ENCODE assay signal across 9 cellular contexts in the genomic region with DNA sequence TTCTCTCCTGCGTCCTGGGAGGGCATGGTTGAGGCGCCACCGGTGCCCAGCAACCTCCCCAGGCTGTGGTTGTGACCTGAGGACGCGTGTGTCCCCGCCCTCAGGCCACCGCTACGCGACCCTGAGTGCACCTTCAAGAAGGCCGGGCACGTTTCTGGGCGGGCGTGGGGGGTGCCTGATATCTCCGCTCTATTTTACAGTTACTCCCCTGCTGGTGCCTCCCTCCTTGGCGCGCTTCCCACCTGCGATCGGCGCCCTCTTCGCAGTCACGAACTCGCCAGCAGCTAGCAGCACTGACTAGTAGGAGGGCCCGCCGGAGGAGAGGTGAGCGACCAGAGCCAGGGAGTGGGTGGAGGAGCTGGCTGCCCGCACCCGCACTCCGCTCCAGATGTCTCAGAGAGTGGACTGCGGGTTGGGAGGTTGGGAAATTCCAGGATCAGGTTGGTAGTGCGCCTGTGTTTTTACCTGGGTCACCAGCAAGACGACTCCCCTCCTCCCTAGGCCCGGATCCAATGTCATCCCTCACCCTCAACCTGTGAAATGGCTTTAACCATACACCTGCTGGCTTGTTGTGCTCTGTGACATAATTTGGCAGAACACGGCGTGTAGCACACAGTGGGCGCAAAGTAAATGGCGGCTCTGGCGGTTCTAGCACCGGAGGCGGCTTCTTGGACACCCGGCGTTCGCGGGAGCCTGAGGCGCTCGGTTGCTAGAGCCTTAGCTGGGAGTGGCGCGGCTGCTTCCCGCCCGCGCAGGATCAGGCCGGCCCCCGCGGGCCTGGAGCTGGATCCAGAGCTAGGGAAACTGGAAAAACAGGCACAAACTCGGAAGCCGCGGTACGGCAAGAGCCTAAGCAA. TPM values are rescaled to one million over a fixed set of nuclear protein-coding genes. Genes with fewer than 3 reads are reported as not detected.
DNase-seq lines count a peak whose midpoint lies in the region; TF ChIP-seq lines count a peak whose summit lies in the region.
"Had no signal": no experiment of that assay in that cellular context is flagged by ENCODE, and none has a peak within 500 bp of the region (broad histone marks: within the 10 kb centered on the region; RNA-seq: fewer than 3 reads in every experiment).

No MANE protein-coding gene starts in this region.

- intact Hi-C loops in spleen (cut with DNase I; ENCODE audit: low total_unique reads), result no loop called here

- peak overlapping the region in 7 of 8 donors; percentile 33 to 70 (median 39) for H3K4me3 ChIP-seq in spleen

- no peak for TF ChIP-seq POLR2A in spleen (IDR thresholded peaks at IDR 0.05)

- peak overlapping the region; percentile 62 to 87 (median 78) for H3K4me3 Mint-ChIP-seq in IgD-negative memory B cell

- DNase-seq in astrocyte of the hippocampus (ENCODE audit: low read depth, low spot score) (peak; percentile 72), islet precursor cell (peak; percentile 76), spleen (peak; percentile 68), CD1c-positive myeloid dendritic cell (ENCODE audit: extremely low spot score) (no peak), NCI-H748 treated with DMSO at 0.1 percent for 48 hours (lab: John Stamatoyannopoulos, UW) (no peak), DMS153 treated with DMSO at 0.1 percent for 48 hours (lab: John Stamatoyannopoulos, UW; ENCODE audit: unreplicated experiment) (no peak), ureter (ENCODE audit: low spot score) (no peak)
- DNase-seq: T-helper 9 cell had no signal

- 11 to 21% (median 15%) methylated on average over 28 to 57 of the region's 57 CpGs for WGBS in spleen, 5 donors

- H3K4me1 ChIP-seq in spleen, result peaks cover 8 to 28% (median 22%) of the 10 kb centered on the region in 6 donors

- H3K27ac Mint-ChIP-seq in IgD-negative memory B cell, result peak overlapping the region in 1 of 3 donors; percentile 45

- H3K27me3 ChIP-seq in spleen (replicated peaks in 1 of 7), result peaks cover 6 to 97% (median 83%) of the 10 kb centered on the region in 7 donors

- peak overlapping the region in 3 of 8 donors; percentile 4 to 40 (median 35) for H3K27ac ChIP-seq in spleen

- TF ChIP-seq CTCF in spleen (IDR thresholded peaks at IDR 0.05 in 8 of 11, conservative IDR thresholded peaks at IDR 0.05 in 3 of 11), result no peak

- peaks cover 1% of the 10 kb centered on the region for H3K36me3 Mint-ChIP-seq in IgD-negative memory B cell

- H3K36me3 ChIP-seq in spleen, result no peaks in the 10 kb centered on the region

- no peaks in the 10 kb centered on the region for H3K9me3 ChIP-seq in spleen

- H3K9me3 Mint-ChIP-seq in IgD-negative memory B cell, result peaks cover 0 to 3% (median 0%) of the 10 kb centered on the region in 3 donors

- H3K4me1 Mint-ChIP-seq in IgD-negative memory B cell, result peaks cover 0 to 3% (median 0%) of the 10 kb centered on the region in 3 donors

- peaks cover 55% of the 10 kb centered on the region for H3K27me3 Mint-ChIP-seq in IgD-negative memory B cell

RNA-seq across cellular contexts. Expression of gene POLG, which starts 43.4 kb away (rescaled TPM):
- 46.5 TPM for polyA plus RNA-seq in IgD-negative memory B cell
- 100 to 1,000 TPM in 1 of 7 donors, 10 to 100 TPM in 6; 63.3 to 105 (median 74.0) TPM for total RNA-seq in spleen
- 10 to 100 TPM; 38.3 to 57.7 (median 54.9) TPM for polyA plus RNA-seq in spleen
- total RNA-seq in ureter, result 64.8 TPM

Comparison
In these comparisons a context has a peak if more than half of its experiments do, and no peak if none do; other contexts are left out.
1. DNase-seq: peak in astrocyte of the hippocampus (single experiment), islet precursor cell (single experiment) and spleen (single experiment); none in CD1c-positive myeloid dendritic cell (single experiment), NCI-H748 treated with DMSO at 0.1 percent for 48 hours (single experiment), DMS153 treated with DMSO at 0.1 percent for 48 hours (single experiment) and ureter (single experiment).